In the genomic region with DNA sequence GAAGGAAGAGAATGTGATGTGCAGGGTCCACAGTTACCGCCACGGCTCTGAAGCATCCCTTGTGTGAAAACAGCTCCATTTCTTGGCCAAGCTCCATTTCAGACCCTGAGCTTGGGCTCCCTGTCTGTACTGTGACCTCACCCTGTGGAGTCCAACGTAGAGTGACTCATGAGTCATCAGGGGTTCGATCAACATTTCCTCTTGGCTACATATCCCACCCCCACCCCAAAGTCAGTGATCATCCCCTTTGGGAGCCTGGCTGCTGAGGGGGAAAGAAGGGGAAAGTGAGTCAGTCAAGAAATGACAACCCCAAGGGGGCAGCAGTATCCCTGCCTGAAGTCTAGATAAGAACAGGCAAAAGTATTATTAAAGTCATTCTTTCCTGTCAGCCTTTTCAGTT, we compare ENCODE assay signal across 8 cellular contexts.
DNase-seq lines count a peak whose midpoint lies in the region; TF ChIP-seq lines count a peak whose summit lies in the region.
"Had no signal": no experiment of that assay in that cellular context is flagged by ENCODE, and none has a peak within 500 bp of the region (broad histone marks: within the 10 kb centered on the region; RNA-seq: fewer than 3 reads in every experiment).

No MANE protein-coding gene starts in this region.

- H3K36me3 Mint-ChIP-seq in HFFc6 (ENCODE audit: low read depth), result no peaks in the 10 kb centered on the region

- peaks cover 40% of the 10 kb centered on the region for H3K27me3 Mint-ChIP-seq in HFFc6 (ENCODE audit: insufficient read depth)

- H3K4me3 Mint-ChIP-seq in HFFc6, result no peak overlapping the region

- H3K4me3 ChIP-seq in fibroblast of pulmonary artery (replicated peaks; ENCODE audit: low read depth, low read length), result no peak overlapping the region

- TF ChIP-seq CTCF in HFFc6 (IDR thresholded peaks at IDR 0.05), result peak; percentile 55; the same call in 1 of the 2 replicates
- TF ChIP-seq CTCF in fibroblast of pulmonary artery (IDR thresholded peaks at IDR 0.05; ENCODE audit: low read length, missing control alignments), result peak; percentile 21

- no peaks in the 10 kb centered on the region for H3K4me1 Mint-ChIP-seq in HFFc6 (ENCODE audit: low read depth)

- no peak overlapping the region for H3K27ac Mint-ChIP-seq in HFFc6

- no peaks in the 10 kb centered on the region for H3K9me3 Mint-ChIP-seq in HFFc6

- DNase-seq in HFFc6 (no peak), fibroblast of pulmonary artery (ENCODE audit: low read depth) (no peak), NCI-H1417 treated with DMSO at 0.1 percent for 48 hours (lab: John Stamatoyannopoulos, UW) (no peak), foreskin melanocyte (no peak), ecto neural progenitor cell (ENCODE audit: low spot score) (no peak)
- peak; percentile 61 to 74 for DNase-seq in activated CD4-positive, alpha-beta T cell treated with anti-CD3 and anti-CD28 coated beads, Interleukin-2, amount 50 U/mL, for 48 hours
- peak; percentile 31 to 46 for DNase-seq in stimulated activated CD8-positive, alpha-beta memory T cell treated with anti-CD3 and anti-CD28 coated beads, Interleukin-2, amount 100 ng/mL, for 48 hours (ENCODE audit: low read depth in 2 of 2)
- DNase-seq: NCI-H146 had no signal

Comparison
In these comparisons a context has a peak if more than half of its experiments do, and no peak if none do; other contexts are left out.
1. DNase-seq: peak in activated CD4-positive, alpha-beta T cell treated with anti-CD3 and anti-CD28 coated beads, Interleukin-2, amount 50 U/mL, for 48 hours (2 of 2) and stimulated activated CD8-positive, alpha-beta memory T cell treated with anti-CD3 and anti-CD28 coated beads, Interleukin-2, amount 100 ng/mL, for 48 hours (2 of 2); none in HFFc6 (single experiment), fibroblast of pulmonary artery (single experiment), NCI-H1417 treated with DMSO at 0.1 percent for 48 hours (single experiment), foreskin melanocyte (single experiment) and ecto neural progenitor cell (single experiment).